25 cellular contexts compared by ENCODE assay signal in genomic region chr2:107622741-107623310, GRCh38.
DNase-seq lines count a peak whose midpoint lies in the region; ATAC-seq, FAIRE-seq and TF ChIP-seq lines count a peak whose summit lies in the region.
"Had no signal": no experiment of that assay in that cellular context is flagged by ENCODE, and none has a peak within 500 bp of the region (broad histone marks: within the 10 kb centered on the region; RNA-seq: fewer than 3 reads in every experiment).

No MANE protein-coding gene starts in this region.

- 26 to 33% methylated on average over 4 of the region's 4 CpGs for WGBS in GM23248 (ENCODE audit: low coverage in 1 of 2, low lambda C conversion rate in 2 of 2, missing lambda C conversion rate in 2 of 2), 2 experiments
- WGBS in K562 (ENCODE audit: insufficient coverage, low coverage, missing lambda C conversion rate), result 10% methylated on average over 4 of the region's 4 CpGs
- WGBS in mesendoderm (ENCODE audit: extremely low coverage, insufficient coverage, low lambda C conversion rate), result no CpG with 5 or more reads among the region's 4 CpGs

- H3K4me3 ChIP-seq in GM23248, result no peak overlapping the region
- no peak overlapping the region for H3K4me3 ChIP-seq in K562
- no peak overlapping the region for H3K4me3 ChIP-seq in mesendoderm (ENCODE audit: low read length)
- H3K4me3 ChIP-seq: A549; BLaER1 treated with 17β-estradiol and CSF1 and Interleukin-3, amounts not matched to agents 10 nM and 100 nM; GM12878; GM23338 had no signal

- H4K8ac ChIP-seq in mesendoderm (ENCODE audit: low read depth, low read length), result no peak overlapping the region

- H3K9me3 ChIP-seq in GM23248 (ENCODE audit: low read depth) (peaks cover 9% of the 10 kb centered on the region), K562 (replicated peaks; ENCODE audit: control insufficient read depth, insufficient read depth, low read depth, low read length) (peaks cover 3% of the 10 kb centered on the region; the same call in 1 of the 2 replicates)
- H3K9me3 ChIP-seq: BE2C had no signal

- H3K9ac ChIP-seq in GM23248, result no peak overlapping the region
- no peak overlapping the region for H3K9ac ChIP-seq in K562 (ENCODE audit: insufficient read depth in 1 of 2, low read depth in 2 of 2, low read length in 2 of 2)
- H3K9ac ChIP-seq in mesendoderm (ENCODE audit: low read length), result no peak overlapping the region
- H3K9ac ChIP-seq: BLaER1 treated with 17β-estradiol and CSF1 and Interleukin-3, amounts not matched to agents 10 nM and 100 nM had no signal

- no peak overlapping the region for H3K4ac ChIP-seq in mesendoderm (ENCODE audit: low read depth, low read length)

- TF ChIP-seq RAD21 in K562 (CRISPR knock-in tag; conservative IDR thresholded peaks at IDR 0.05 in 1 of 2, IDR thresholded peaks at IDR 0.05 in 1 of 2), result no peak

- DNase-seq in GM23248 (no peak), RPMI7951 (ENCODE audit: low read depth) (peak; percentile 7), K562 (ENCODE audit: extremely low read depth in 1 of 4, low spot score in 3 of 4) (no peak), mesendoderm (peak; percentile 3), glomerular visceral epithelial cell (ENCODE audit: extremely low spot score) (no peak), middle frontal gyrus (ENCODE audit: extremely low spot score, low spot score) (no peak)
- no peak for DNase-seq in stimulated activated CD8-positive, alpha-beta memory T cell treated with anti-CD3 and anti-CD28 coated beads, Interleukin-4, amount 100 ng/mL, for 48 hours
- DNase-seq: 8988T; ACHN; AML-193; BE2C; CD4-positive, alpha-beta T cell; CD8-positive, alpha-beta memory T cell; DMS 273 treated with DMSO at 0.1 percent for 48 hours; DMS79; EL; GDM1; H9 had no signal

- no peak overlapping the region for H2BK15ac ChIP-seq in mesendoderm (replicated peaks; ENCODE audit: low read depth)

- H3K27ac ChIP-seq in GM23248 (no peak overlapping the region), K562 (ENCODE audit: extremely low read depth, low read depth, low read length) (peak overlapping the region; percentile 24; the same call in 1 of the 3 replicates), mesendoderm (ENCODE audit: low read depth, low read length) (no peak overlapping the region)
- H3K27ac ChIP-seq: A549; BLaER1 treated with 17β-estradiol and CSF1 and Interleukin-3, amounts not matched to agents 10 nM and 100 nM had no signal

- H3K4me2 ChIP-seq in GM23248 (ENCODE audit: unreplicated experiment) (no peak overlapping the region), K562 (ENCODE audit: insufficient read depth, low read length) (peak overlapping the region; percentile 33; the same call in 1 of the 2 replicates), mesendoderm (ENCODE audit: low read length) (no peak overlapping the region)
- H3K4me2 ChIP-seq: A549; BLaER1 treated with 17β-estradiol and CSF1 and Interleukin-3, amounts not matched to agents 10 nM and 100 nM; GM23338 had no signal

- no peaks in the 10 kb centered on the region for H3K9me2 ChIP-seq in GM23248 (ENCODE audit: insufficient read depth)

- ATAC-seq in K562, result no peak
- ATAC-seq: A549, GM12878, GM23338, HCT116 had no signal

- no peak overlapping the region for H2BK5ac ChIP-seq in mesendoderm (ENCODE audit: low read length)

- H2AFZ ChIP-seq in GM23248 (peak overlapping the region; percentile 21; the same call in 1 of the 2 replicates), K562 (ENCODE audit: low read depth, low read length) (peak overlapping the region; percentile 27; the same call in 1 of the 2 replicates)
- H2AFZ ChIP-seq: GM23338 had no signal

- no peaks in the 10 kb centered on the region for H3K79me1 ChIP-seq in mesendoderm (ENCODE audit: low read length)

- no peak for FAIRE-seq in K562 (lab: Jason Lieb, UNC)
- FAIRE-seq: A549, D721Med, GM12878, GM19239 had no signal

- no peaks in the 10 kb centered on the region for H3K4me1 ChIP-seq in GM23248 (ENCODE audit: insufficient read depth)
- H3K4me1 ChIP-seq in K562 (replicated peaks in 1 of 2; ENCODE audit: control insufficient read depth in 2 of 2, insufficient read depth in 2 of 2, low read length in 2 of 2), result no peaks in the 10 kb centered on the region
- H3K4me1 ChIP-seq in mesendoderm (ENCODE audit: control insufficient read depth, low read depth, low read length), result no peaks in the 10 kb centered on the region
- H3K4me1 ChIP-seq: A549; BE2C; BLaER1 treated with 17β-estradiol and CSF1 and Interleukin-3, amounts not matched to agents 10 nM and 100 nM had no signal

- H4K20me1 ChIP-seq in GM23248 (ENCODE audit: insufficient read depth) (no peaks in the 10 kb centered on the region), K562 (replicated peaks; ENCODE audit: control insufficient read depth, insufficient read depth, low read length) (no peaks in the 10 kb centered on the region)
- H4K20me1 ChIP-seq: BLaER1 treated with 17β-estradiol and CSF1 and Interleukin-3, amounts not matched to agents 10 nM and 100 nM had no signal

- H3K18ac ChIP-seq in mesendoderm (ENCODE audit: low read length), result no peak overlapping the region

- in situ Hi-C loops in GM23248 (cut with MboI), result no loop called here
- in situ Hi-C loops in K562 (cut with MboI), result no loop called here

- H4K5ac ChIP-seq in mesendoderm (ENCODE audit: low read length), result no peak overlapping the region

- POLR2A ChIA-PET in K562 (lab: Yijun Ruan, JAX), result no interaction called here

- H3K56ac ChIP-seq in mesendoderm (ENCODE audit: low read length), result no peak overlapping the region

- CTCF ChIA-PET in K562 (lab: Yijun Ruan, JAX; ENCODE audit: low intra/inter-chr PET ratio), result no interaction called here

- H3K79me2 ChIP-seq in GM23248 (ENCODE audit: insufficient read depth), result no peaks in the 10 kb centered on the region
- no peaks in the 10 kb centered on the region for H3K79me2 ChIP-seq in K562 (ENCODE audit: control insufficient read depth, insufficient read depth, low read length)
- no peaks in the 10 kb centered on the region for H3K79me2 ChIP-seq in mesendoderm (ENCODE audit: control insufficient read depth, insufficient read depth, low read length)

- H3K23ac ChIP-seq in mesendoderm (ENCODE audit: low read length), result no peak overlapping the region

- no peaks in the 10 kb centered on the region for H3F3A ChIP-seq in GM23248 (ENCODE audit: insufficient read depth)

- H3K27me3 ChIP-seq in GM23248 (replicated peaks; ENCODE audit: insufficient read depth) (no peaks in the 10 kb centered on the region), K562 (ENCODE audit: control insufficient read depth in 2 of 2, insufficient read depth in 2 of 2, low read length in 2 of 2) (no peaks in the 10 kb centered on the region), mesendoderm (ENCODE audit: insufficient read depth, low read length, poor library complexity) (no peaks in the 10 kb centered on the region)
- H3K27me3 ChIP-seq: BE2C; BLaER1 treated with 17β-estradiol and CSF1 and Interleukin-3, amounts not matched to agents 10 nM and 100 nM had no signal

- no peaks in the 10 kb centered on the region for H3K9me1 ChIP-seq in K562 (ENCODE audit: control insufficient read depth, insufficient read depth, low read length)

- TF ChIP-seq CTCF in K562 (IDR thresholded peaks at IDR 0.05 in 2 of 3, conservative IDR thresholded peaks at IDR 0.05 in 1 of 3; ENCODE audit: insufficient read depth in 2 of 3, low read depth in 1 of 3, low read length in 3 of 3), result no peak

- BruUV-seq in K562 (replicated peaks; lab: Mats Ljungman, UMichigan), result no TSS peak

- no peak overlapping the region for H2AK5ac ChIP-seq in mesendoderm (ENCODE audit: low read length)

- intact Hi-C loops in K562 (cut with micrococcal nuclease), result no loop called here

- no peak overlapping the region for H2BK120ac ChIP-seq in mesendoderm (ENCODE audit: low read depth, low read length)

- H3K36me3 ChIP-seq in GM23248 (ENCODE audit: low read depth) (no peaks in the 10 kb centered on the region), K562 (ENCODE audit: control insufficient read depth, insufficient read depth, low read length) (no peaks in the 10 kb centered on the region), mesendoderm (ENCODE audit: control insufficient read depth, insufficient read depth, low read length) (no peaks in the 10 kb centered on the region)
- H3K36me3 ChIP-seq: BE2C; BLaER1 treated with 17β-estradiol and CSF1 and Interleukin-3, amounts not matched to agents 10 nM and 100 nM had no signal

- no peak for TF ChIP-seq POLR2A in K562 (conservative IDR thresholded peaks at IDR 0.05)

- no peak for TF ChIP-seq EP300 in K562 (IDR thresholded peaks at IDR 0.05; ENCODE audit: low read length)

TF ChIP-seq in K562, 482 proteins besides CTCF, POLR2A, EP300 and RAD21 (continues in another document):
- no peak for TF ChIP-seq ADNP (tag; IDR thresholded peaks at IDR 0.05)
- TF ChIP-seq CBX2 (IDR thresholded peaks at IDR 0.05; ENCODE audit: insufficient read depth, low read length, poor library complexity, severe bottlenecking), result no peak
- no peak for TF ChIP-seq TEAD2 (tag; IDR thresholded peaks at IDR 0.05)
- no peak for TF ChIP-seq XRCC5 (IDR thresholded peaks at IDR 0.05; ENCODE audit: low read depth, low read length)
- TF ChIP-seq SMARCB1 (IDR thresholded peaks at IDR 0.05; ENCODE audit: insufficient read length, low read depth), result no peak
- TF ChIP-seq, protein P1, sequence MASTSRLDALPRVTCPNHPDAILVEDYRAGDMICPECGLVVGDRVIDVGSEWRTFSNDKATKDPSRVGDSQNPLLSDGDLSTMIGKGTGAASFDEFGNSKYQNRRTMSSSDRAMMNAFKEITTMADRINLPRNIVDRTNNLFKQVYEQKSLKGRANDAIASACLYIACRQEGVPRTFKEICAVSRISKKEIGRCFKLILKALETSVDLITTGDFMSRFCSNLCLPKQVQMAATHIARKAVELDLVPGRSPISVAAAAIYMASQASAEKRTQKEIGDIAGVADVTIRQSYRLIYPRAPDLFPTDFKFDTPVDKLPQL (IDR thresholded peaks at IDR 0.05; ENCODE audit: extremely low read depth, insufficient read length), result no peak
- TF ChIP-seq SAFB (IDR thresholded peaks at IDR 0.05; ENCODE audit: borderline replicate concordance, low read depth, low read length), result no peak
- TF ChIP-seq MXD1 (CRISPR knock-in tag; IDR thresholded peaks at IDR 0.05; ENCODE audit: borderline replicate concordance, poor library complexity, severe bottlenecking), result no peak
- TF ChIP-seq ZC3H8 (IDR thresholded peaks at IDR 0.05), result no peak
- no peak for TF ChIP-seq MCM3 (IDR thresholded peaks at IDR 0.05)

Comparison
In these comparisons a context has a peak if more than half of its experiments do, and no peak if none do; other contexts are left out.
1. DNase-seq: peak in RPMI7951 (single experiment) and mesendoderm (single experiment); none in GM23248 (single experiment), K562 (0 of 4), glomerular visceral epithelial cell (single experiment), middle frontal gyrus (single experiment) and stimulated activated CD8-positive, alpha-beta memory T cell treated with anti-CD3 and anti-CD28 coated beads, Interleukin-4, amount 100 ng/mL, for 48 hours (single experiment).